ENCODE assay signal across 8 cellular contexts in genomic region chr2:68362069-68362468, GRCh38. TPM values are rescaled to one million over a fixed set of nuclear protein-coding genes. Genes with fewer than 3 reads are reported as not detected.
A peak's percentile ranks its signal among the peaks of the same experiment; 100 is the strongest.
DNase-seq lines count a peak whose midpoint lies in the region; ATAC-seq and TF ChIP-seq lines count a peak whose summit lies in the region.

No MANE protein-coding gene starts in this region.

- POLR2A ChIA-PET in RWPE1 (lab: Yijun Ruan, JAX; ENCODE audit: low non-redundant PET): no interaction called here

- no peaks in the 10 kb centered on the region for H3K9me3 Mint-ChIP-seq in Calu3 (ENCODE audit: low read depth, unreplicated experiment)
- no peaks in the 10 kb centered on the region for H3K9me3 Mint-ChIP-seq in activated T-cell treated with anti-CD3 and anti-CD28 coated beads, Interleukin-2, amount 50 U/mL, for 72 hours

- intact Hi-C loops in Calu3 (cut with micrococcal nuclease; ENCODE audit: unreplicated experiment) (loop anchor here (5.0 kb wide), 1 partner anchor 80 kb away; no protein-coding TSS in a partner anchor), tibial artery (cut with DNase I; ENCODE audit: low total_unique reads) (loop anchor here (5.0 kb wide), 1 partner anchor 80 kb away; no protein-coding TSS in a partner anchor)

- H3K27me3 ChIP-seq in foreskin keratinocyte (no peaks in the 10 kb centered on the region), tibial artery (no peaks in the 10 kb centered on the region)

- H3K4me1 Mint-ChIP-seq in Calu3 (ENCODE audit: low read depth, unreplicated experiment): no peaks in the 10 kb centered on the region
- H3K4me1 Mint-ChIP-seq in activated T-cell treated with anti-CD3 and anti-CD28 coated beads, Interleukin-2, amount 50 U/mL, for 72 hours (ENCODE audit: low read depth): peaks cover 28% of the 10 kb centered on the region

- TF ChIP-seq CTCF in Calu3 (IDR thresholded peaks at IDR 0.05; ENCODE audit: unreplicated experiment): peak; percentile 68
- peak; percentile 65 for TF ChIP-seq CTCF in RWPE1 (conservative IDR thresholded peaks at IDR 0.05; ENCODE audit: low read depth)
- TF ChIP-seq CTCF in foreskin keratinocyte (conservative IDR thresholded peaks at IDR 0.05): peak; percentile 90
- TF ChIP-seq CTCF in omental fat pad (IDR thresholded peaks at IDR 0.05): peak in 2 of 3 donors; percentile 25 to 29
- TF ChIP-seq CTCF in tibial artery (IDR thresholded peaks at IDR 0.05): peak; percentile 70 to 80

- H3K36me3 ChIP-seq in tibial artery: no peaks in the 10 kb centered on the region

- H3K36me3 Mint-ChIP-seq in Calu3 (ENCODE audit: insufficient read depth, unreplicated experiment): peaks cover 5% of the 10 kb centered on the region
- H3K36me3 Mint-ChIP-seq in activated T-cell treated with anti-CD3 and anti-CD28 coated beads, Interleukin-2, amount 50 U/mL, for 72 hours (ENCODE audit: insufficient read depth in 2 of 2): no peaks in the 10 kb centered on the region

- DNase-seq in Calu3: peak; percentile 72
- peak; percentile 82 for DNase-seq in KBM-7
- peak; percentile 64 for DNase-seq in RWPE1 (ENCODE audit: low spot score)
- peak; percentile 80 to 85 for DNase-seq in activated T-cell treated with anti-CD3 and anti-CD28 coated beads, Interleukin-2, amount 50 U/mL, for 72 hours
- peak in 1 of 2 donors; percentile 42 for DNase-seq in foreskin keratinocyte
- peak; percentile 58 for DNase-seq in omental fat pad (ENCODE audit: low spot score)
- DNase-seq in tibial artery: peak; percentile 67 to 77

- no peaks in the 10 kb centered on the region for H3K4me1 ChIP-seq in foreskin keratinocyte
- no peaks in the 10 kb centered on the region for H3K4me1 ChIP-seq in tibial artery

- H3K27ac ChIP-seq in RWPE1: no peak overlapping the region
- H3K27ac ChIP-seq in foreskin keratinocyte: no peak overlapping the region
- no peak overlapping the region for H3K27ac ChIP-seq in tibial artery

- H3K4me3 Mint-ChIP-seq in Calu3 (ENCODE audit: low read depth, unreplicated experiment): no peak overlapping the region
- H3K4me3 Mint-ChIP-seq in activated T-cell treated with anti-CD3 and anti-CD28 coated beads, Interleukin-2, amount 50 U/mL, for 72 hours: peak overlapping the region; percentile 46 to 73

- in situ Hi-C loops in KBM-7 (cut with MboI; ENCODE audit: low pct_unique_long_range_greater_than_20kb, low sequenced_read_pairs): no loop called here

- H3K27me3 Mint-ChIP-seq in Calu3 (ENCODE audit: unreplicated experiment): no peaks in the 10 kb centered on the region
- peaks cover 47% of the 10 kb centered on the region for H3K27me3 Mint-ChIP-seq in activated T-cell treated with anti-CD3 and anti-CD28 coated beads, Interleukin-2, amount 50 U/mL, for 72 hours (ENCODE audit: low read depth)

- BruUV-seq in Calu3 (replicated peaks; lab: Mats Ljungman, UMichigan): no TSS peak

- peak overlapping the region in 1 of 2 donors; percentile 31 for H3K4me3 ChIP-seq in tibial artery

- H3K27ac Mint-ChIP-seq in Calu3 (ENCODE audit: unreplicated experiment): no peak overlapping the region
- H3K27ac Mint-ChIP-seq in activated T-cell treated with anti-CD3 and anti-CD28 coated beads, Interleukin-2, amount 50 U/mL, for 72 hours: peak overlapping the region; percentile 78

- ATAC-seq in GM21515 (IDR thresholded peaks at IDR 0.05; ENCODE audit: unreplicated experiment) (peak; percentile 53), foreskin keratinocyte (peak; percentile 57), omental fat pad (ENCODE audit: low FRiP score) (peak; percentile 40)
- peak; percentile 86 to 88 for ATAC-seq in activated T-cell treated with anti-CD3 and anti-CD28 coated beads, Interleukin-2, amount 50 U/mL, for 72 hours (replicated peaks in 1 of 2)

- no peaks in the 10 kb centered on the region for H3K9me3 ChIP-seq in tibial artery

- CTCF ChIA-PET in Calu3 (lab: Charles Lee): no interaction called here
- CTCF ChIA-PET in RWPE1 (lab: Yijun Ruan, JAX): interaction anchor here (0.6 kb wide), 1 partner anchor 103 kb away, joined by 4 read pairs; no protein-coding TSS in a partner anchor

RNA-seq across cellular contexts. Expression of gene PLEK, which starts 3.0 kb away (rescaled TPM):
- not detected in 2 replicates for total RNA-seq in Calu3 (2022)
- 1 to 10 TPM; 2.4 to 5.6 TPM for total RNA-seq in activated T-cell treated with anti-CD3 and anti-CD28 coated beads, Interleukin-2, amount 50 U/mL, for 72 hours
- total RNA-seq in foreskin keratinocyte: not detected in 2 replicates
- polyA plus RNA-seq in foreskin keratinocyte: not detected in 2 replicates
- total RNA-seq in omental fat pad: 10 to 100 TPM; 16.9 to 55.1 (median 31.9) TPM

RNA-seq across cellular contexts. Expression of gene CNRIP1, which starts 42.3 kb away (rescaled TPM):
- total RNA-seq in Calu3 (2022) (not detected in 2 replicates), foreskin keratinocyte (0.11 TPM in 1 of 2 replicates, not detected in the other), omental fat pad (10 to 100 TPM; 40.8 to 67.9 (median 49.4) TPM)
- not detected for total RNA-seq in activated T-cell treated with anti-CD3 and anti-CD28 coated beads, Interleukin-2, amount 50 U/mL, for 72 hours
- polyA plus RNA-seq in foreskin keratinocyte: 0.03 and 0.17 TPM in 2 replicates

Comparison
In these comparisons a context has a peak if more than half of its experiments do, and no peak if none do; other contexts are left out.
1. CTCF ChIP-seq: peak in every context shown above with its lines; median percentile 90 in foreskin keratinocyte; 75 in tibial artery; 68 in Calu3; 65 in RWPE1; 27 in omental fat pad.
2. RNA of gene CNRIP1, which starts 42.3 kb away (total RNA-seq): 40.8 to 67.9 TPM in omental fat pad; 0.11 TPM in foreskin keratinocyte, not detected in Calu3 and not detected in activated T-cell treated with anti-CD3 and anti-CD28 coated beads, Interleukin-2, amount 50 U/mL, for 72 hours; every median in the first group is over 10 times any median in the second.
3. Peak in every context shown above with its lines, with median percentiles within 50 percentile points of each other: ATAC-seq.